Comparison of ENCODE assay signal across 5 cellular contexts in genomic region chr3:159157275-159157674, GRCh38.
"Had no signal": no experiment of that assay in that cellular context is flagged by ENCODE, and none has a peak within 500 bp of the region (broad histone marks: within the 10 kb centered on the region; RNA-seq: fewer than 3 reads in every experiment).

No MANE protein-coding gene starts in this region.

- DNase-seq: IMR-90, KBM-7 had no signal

- H3K27ac ChIP-seq: HL-60 had no signal

- H3K4me3 ChIP-seq: K562 had no signal

- ATAC-seq: HepG2, K562 had no signal
